8 cellular contexts compared by ENCODE assay signal in genomic region chr11:57712256-57713150, GRCh38. TPM values are rescaled to one million over a fixed set of nuclear protein-coding genes. Genes with fewer than 3 reads are reported as not detected.
DNase-seq lines count a peak whose midpoint lies in the region; ATAC-seq, FAIRE-seq and TF ChIP-seq lines count a peak whose summit lies in the region.

Gene TMX2 (plus strand): TSS chr11:57712593. CDS start chr11:57712619, 26 bp downstream.

- H3K4me1 ChIP-seq in kidney (ENCODE audit: control insufficient read depth in 1 of 2, insufficient read depth in 1 of 2, low read depth in 1 of 2, low read length in 2 of 2) = peaks cover 0 to 17% of the 10 kb centered on the region in 2 donors

- peak; percentile 82 for TF ChIP-seq POLR2A in GM19193 (IDR thresholded peaks at IDR 0.05; ENCODE audit: extremely low read depth, insufficient read depth, insufficient read length)

- no peaks in the 10 kb centered on the region for H3K36me3 ChIP-seq in kidney (ENCODE audit: control insufficient read depth in 1 of 2, insufficient read depth in 2 of 2, low read length in 2 of 2)

- no peaks in the 10 kb centered on the region for H3K27me3 Mint-ChIP-seq in chondrocyte (ENCODE audit: low read depth)

- peak within 1 kb of the TSS; percentile 98 for H3K4me3 Mint-ChIP-seq in chondrocyte (ENCODE audit: unreplicated experiment)

- TF ChIP-seq CTCF in chondrocyte (IDR thresholded peaks at IDR 0.05) = no peak
- no peak for TF ChIP-seq CTCF in kidney (IDR thresholded peaks at IDR 0.05; ENCODE audit: borderline replicate concordance, extremely low read depth, insufficient read depth)

- H3K4me3 ChIP-seq in kidney (ENCODE audit: low read length in 2 of 2) = peak within 1 kb of the TSS; percentile 83 to 99

- H3K9ac ChIP-seq in kidney (ENCODE audit: low read length in 2 of 2) = peak within 1 kb of the TSS; percentile 62 to 95

- intact Hi-C loops in kidney (cut with DNase I) = no loop called here

- no peaks in the 10 kb centered on the region for H3K9me3 Mint-ChIP-seq in chondrocyte (ENCODE audit: low read depth)

- peaks cover 38% of the 10 kb centered on the region for H3K4me1 Mint-ChIP-seq in chondrocyte (ENCODE audit: low read depth)

- peaks cover under 1% of the 10 kb centered on the region for H3K36me3 Mint-ChIP-seq in chondrocyte (ENCODE audit: low read depth)

- peak; percentile 99 for FAIRE-seq in kidney (lab: Jason Lieb, UNC)

- peak within 1 kb of the TSS; percentile 56 to 90 for H3K27ac ChIP-seq in kidney (ENCODE audit: low read depth in 2 of 2, low read length in 2 of 2)

- peak within 1 kb of the TSS; percentile 97 for H3K27ac Mint-ChIP-seq in chondrocyte (ENCODE audit: unreplicated experiment)

- no peaks in the 10 kb centered on the region for H3K9me3 ChIP-seq in kidney (ENCODE audit: control insufficient read depth in 1 of 2, low read length in 2 of 2)

- peak; percentile 99 to 100 for DNase-seq in AML-193 (lab: John Stamatoyannopoulos, UW)
- peak; percentile 98 for DNase-seq in NCI-H510A treated with DMSO at 0.1 percent for 48 hours (lab: John Stamatoyannopoulos, UW)
- peak; percentile 85 for DNase-seq in activated CD4-positive, alpha-beta T cell treated with anti-CD3 and anti-CD28 coated beads for 24 hours (ENCODE audit: low read depth in 2 of 2)
- DNase-seq in chondrocyte (ENCODE audit: low spot score) = no peak
- DNase-seq in kidney = peak; percentile 97
- peak; percentile 93 for DNase-seq in stimulated activated CD4-positive, alpha-beta T cell treated with anti-CD3 and anti-CD28 coated beads, Interleukin-15, amount 100 ng/mL, for 24 hours

- peak; percentile 94 for ATAC-seq in HG03439 (IDR thresholded peaks at IDR 0.05; ENCODE audit: unreplicated experiment)

RNA-seq across cellular contexts. Expression of gene TMX2, which starts in this region (rescaled TPM):
- total RNA-seq in chondrocyte (58.6 to 77.7 TPM (median 59.5 TPM) in 3 replicates), kidney (86.1 TPM)
- polyA plus RNA-seq in kidney (ENCODE audit: insufficient read depth, low read depth, low replicate concordance) = 133 TPM
